ENCODE assay signal across 15 cellular contexts in the genomic region with DNA sequence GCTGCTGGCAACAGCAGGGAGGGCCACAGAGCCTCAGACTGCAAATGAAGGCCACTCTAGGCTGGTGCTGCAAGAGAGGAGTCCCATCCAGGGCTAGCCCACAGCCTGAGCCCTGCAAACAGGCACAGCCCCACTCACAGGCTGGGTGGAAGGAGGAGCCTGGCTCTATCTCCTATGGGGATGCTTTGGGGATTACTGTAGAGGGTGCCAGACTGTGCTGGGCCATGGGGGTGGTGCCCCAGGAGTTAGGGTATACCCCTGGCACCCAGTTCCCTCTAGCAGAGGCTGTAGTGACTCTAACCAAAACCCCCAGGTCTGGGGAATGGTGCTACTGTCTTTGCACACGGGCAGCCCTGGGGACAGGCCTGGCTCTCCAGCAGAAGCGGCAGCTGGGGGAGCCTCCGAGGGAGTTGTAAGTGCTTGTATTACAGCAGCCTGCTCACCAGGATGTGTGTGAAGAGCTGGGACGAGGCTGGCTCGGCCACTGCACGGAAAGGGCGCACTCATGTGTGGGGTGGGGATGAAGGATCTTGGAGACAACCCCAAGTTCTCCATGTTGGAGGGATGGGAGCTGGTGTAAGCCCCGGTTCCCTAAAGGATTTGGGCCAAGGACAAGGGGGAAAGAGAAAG.
"Had no signal": no experiment of that assay in that cellular context is flagged by ENCODE, and none has a peak within 500 bp of the region (broad histone marks: within the 10 kb centered on the region; RNA-seq: fewer than 3 reads in every experiment).

No MANE protein-coding gene starts in this region.

- H3K9me3 Mint-ChIP-seq: activated T-helper 17 cell treated with anti-CD3 and anti-CD28 coated beads, Interleukin-2, amount 50 U/mL, for 72 hours; natural killer cell treated with Interleukin-12 subunit alpha and Interleukin-12 subunit beta and Interleukin-15 and Interleukin-18, amount 100 ng/mL, for 72 hours; stimulated activated naive CD8-positive, alpha-beta T cell treated with anti-CD3 and anti-CD28 coated beads, Interleukin-15, Interleukin-2, amounts not matched to agents 100 ng/mL and 50 ng/mL, for 24 hours; T-helper 1 cell treated with Interleukin-12 subunit alpha and Interleukin-12 subunit beta and Interleukin-4 antibody, amounts not matched to agents 30 μg/mL and 1 μg/mL, for 36 hours had no signal

- H3K27ac Mint-ChIP-seq: activated T-helper 17 cell treated with anti-CD3 and anti-CD28 coated beads, Interleukin-2, amount 50 U/mL, for 72 hours; natural killer cell treated with Interleukin-12 subunit alpha and Interleukin-12 subunit beta and Interleukin-15 and Interleukin-18, amount 100 ng/mL, for 72 hours; stimulated activated naive CD8-positive, alpha-beta T cell treated with anti-CD3 and anti-CD28 coated beads, Interleukin-15, Interleukin-2, amounts not matched to agents 100 ng/mL and 50 ng/mL, for 24 hours; T-helper 1 cell treated with Interleukin-12 subunit alpha and Interleukin-12 subunit beta and Interleukin-4 antibody, amounts not matched to agents 30 μg/mL and 1 μg/mL, for 36 hours had no signal

- ATAC-seq: activated T-helper 17 cell treated with anti-CD3 and anti-CD28 coated beads, Interleukin-2, amount 50 U/mL, for 72 hours; esophagus mucosa; gastroesophageal sphincter; heart right ventricle; natural killer cell treated with Interleukin-12 subunit alpha and Interleukin-12 subunit beta and Interleukin-15 and Interleukin-18, amount 100 ng/mL, for 72 hours had no signal

- H3K9me3 ChIP-seq: adrenal gland, gastroesophageal sphincter, heart right ventricle, suprapubic skin, transverse colon, vagina had no signal

- H3K27ac ChIP-seq: adrenal gland, gastroesophageal sphincter, heart right ventricle, suprapubic skin, transverse colon, vagina had no signal

- H3K27me3 Mint-ChIP-seq: activated T-helper 17 cell treated with anti-CD3 and anti-CD28 coated beads, Interleukin-2, amount 50 U/mL, for 72 hours; natural killer cell treated with Interleukin-12 subunit alpha and Interleukin-12 subunit beta and Interleukin-15 and Interleukin-18, amount 100 ng/mL, for 72 hours; stimulated activated naive CD8-positive, alpha-beta T cell treated with anti-CD3 and anti-CD28 coated beads, Interleukin-15, Interleukin-2, amounts not matched to agents 100 ng/mL and 50 ng/mL, for 24 hours had no signal

- H3K4me3 Mint-ChIP-seq: activated T-helper 17 cell treated with anti-CD3 and anti-CD28 coated beads, Interleukin-2, amount 50 U/mL, for 72 hours; natural killer cell treated with Interleukin-12 subunit alpha and Interleukin-12 subunit beta and Interleukin-15 and Interleukin-18, amount 100 ng/mL, for 72 hours; stimulated activated naive CD8-positive, alpha-beta T cell treated with anti-CD3 and anti-CD28 coated beads, Interleukin-15, Interleukin-2, amounts not matched to agents 100 ng/mL and 50 ng/mL, for 24 hours; T-helper 1 cell treated with Interleukin-12 subunit alpha and Interleukin-12 subunit beta and Interleukin-4 antibody, amounts not matched to agents 30 μg/mL and 1 μg/mL, for 36 hours had no signal

- DNase-seq: activated CD4-positive, alpha-beta T cell treated with anti-CD3 and anti-CD28 coated beads, Interleukin-2, amount 50 U/mL, for 4 hours; activated naive CD4-positive, alpha-beta T cell; adrenal gland; effector CD4-positive, alpha-beta T cell; heart right ventricle; nucleus accumbens; transverse colon had no signal

- H3K4me3 ChIP-seq: adrenal gland, gastroesophageal sphincter, heart right ventricle, suprapubic skin, transverse colon, vagina had no signal

- H3K27me3 ChIP-seq: adrenal gland, gastroesophageal sphincter, heart right ventricle, suprapubic skin, transverse colon, vagina had no signal
